In the genomic region with DNA sequence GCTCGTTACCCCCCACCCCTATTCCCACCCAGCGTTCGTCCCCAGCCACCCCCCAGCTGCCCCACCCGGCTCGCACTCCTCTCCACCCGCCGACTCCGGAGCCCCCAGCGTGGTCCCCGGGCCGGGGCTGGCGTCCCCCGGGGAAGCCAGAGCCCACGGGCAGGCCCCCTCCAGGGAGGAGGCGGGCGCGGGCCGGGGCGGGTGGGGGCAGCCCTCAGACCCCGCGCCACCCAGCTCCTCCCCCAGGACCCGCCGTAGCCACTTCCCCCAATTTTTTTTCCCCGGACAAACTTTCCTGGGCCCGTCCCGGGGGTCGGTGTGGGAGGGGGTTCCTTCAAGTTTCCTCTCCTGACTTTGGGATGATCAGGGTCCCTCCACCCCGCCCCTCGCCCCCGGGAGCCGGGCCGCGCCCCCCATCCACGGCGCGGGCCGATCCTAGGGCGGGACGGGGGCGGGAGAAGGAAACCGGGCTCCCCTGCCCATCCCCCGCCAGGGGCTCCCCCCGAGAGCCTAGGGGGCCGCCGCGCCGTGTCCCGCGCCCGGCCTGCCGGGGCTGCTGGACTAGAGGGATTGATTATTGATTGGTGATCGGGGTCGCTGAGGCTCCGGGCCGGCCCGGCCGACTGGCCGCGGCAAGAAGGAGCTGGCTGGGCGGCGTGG, we compare ENCODE assay signal across 8 cellular contexts. TPM values are rescaled to one million over a fixed set of nuclear protein-coding genes. Genes with fewer than 3 reads are reported as not detected.
DNase-seq lines count a peak whose midpoint lies in the region; ATAC-seq, FAIRE-seq and TF ChIP-seq lines count a peak whose summit lies in the region.

No MANE protein-coding gene starts in this region.

- WGBS in mesodermal cell (ENCODE audit: insufficient coverage in 2 of 2), 2 experiments = 0% methylated on average over 4 to 19 of the region's 61 CpGs

- H3K27ac ChIP-seq in dorsolateral prefrontal cortex (peak overlapping the region in 50 of 59 donors; percentile 24 to 90 (median 70)), mesodermal cell (ENCODE audit: low read depth, low read length, severe bottlenecking) (no peak overlapping the region)

- no peak for TF ChIP-seq POLR2A in GM12892 (IDR thresholded peaks at IDR 0.05; ENCODE audit: low read depth, low read length)

- H3K36me3 Mint-ChIP-seq in T-helper 2 cell treated with Interferon-gamma antibody and Interleukin-4, amounts not matched to agents 5 μg/mL and 100 μg/mL, for 36 hours (ENCODE audit: low read depth) = peaks cover 1% of the 10 kb centered on the region

- H3K9me3 Mint-ChIP-seq in stimulated activated naive CD8-positive, alpha-beta T cell treated with anti-CD3 and anti-CD28 coated beads, Interleukin-15, amount 100 ng/mL, for 72 hours = no peaks in the 10 kb centered on the region
- no peaks in the 10 kb centered on the region for H3K9me3 Mint-ChIP-seq in T-helper 2 cell treated with Interferon-gamma antibody and Interleukin-4, amounts not matched to agents 5 μg/mL and 100 μg/mL, for 36 hours

- peak; percentile 40 for ATAC-seq in stimulated activated naive CD8-positive, alpha-beta T cell treated with anti-CD3 and anti-CD28 coated beads, Interleukin-15, amount 100 ng/mL, for 72 hours
- ATAC-seq in stimulated activated naive CD8-positive, alpha-beta T cell treated with anti-CD3 and anti-CD28 coated beads, Interleukin-15, Interleukin-2, amounts not matched to agents 100 U/mL and 50 U/mL, for 24 hours = no peak
- ATAC-seq in GM19395 (IDR thresholded peaks at IDR 0.05; ENCODE audit: unreplicated experiment) (no peak), HG03045 (IDR thresholded peaks at IDR 0.05; ENCODE audit: unreplicated experiment) (no peak)

- FAIRE-seq in GM12892 (lab: Jason Lieb, UNC) = no peak

- peaks cover 26% of the 10 kb centered on the region for H3K4me1 ChIP-seq in mesodermal cell (ENCODE audit: control insufficient read depth, insufficient read depth, low read length, poor library complexity, severe bottlenecking)

- peaks cover 0 to 29% (median 6%) of the 10 kb centered on the region in 45 donors for H3K27me3 ChIP-seq in dorsolateral prefrontal cortex

- H3K4me3 Mint-ChIP-seq in stimulated activated naive CD8-positive, alpha-beta T cell treated with anti-CD3 and anti-CD28 coated beads, Interleukin-15, amount 100 ng/mL, for 72 hours = peak overlapping the region; percentile 63 to 70
- no peak overlapping the region for H3K4me3 Mint-ChIP-seq in T-helper 2 cell treated with Interferon-gamma antibody and Interleukin-4, amounts not matched to agents 5 μg/mL and 100 μg/mL, for 36 hours

- no peak overlapping the region for H3K27ac Mint-ChIP-seq in stimulated activated naive CD8-positive, alpha-beta T cell treated with anti-CD3 and anti-CD28 coated beads, Interleukin-15, amount 100 ng/mL, for 72 hours
- H3K27ac Mint-ChIP-seq in T-helper 2 cell treated with Interferon-gamma antibody and Interleukin-4, amounts not matched to agents 5 μg/mL and 100 μg/mL, for 36 hours = no peak overlapping the region

- H3K27me3 Mint-ChIP-seq in stimulated activated naive CD8-positive, alpha-beta T cell treated with anti-CD3 and anti-CD28 coated beads, Interleukin-15, amount 100 ng/mL, for 72 hours = peaks cover 85% of the 10 kb centered on the region
- peaks cover 71% of the 10 kb centered on the region for H3K27me3 Mint-ChIP-seq in T-helper 2 cell treated with Interferon-gamma antibody and Interleukin-4, amounts not matched to agents 5 μg/mL and 100 μg/mL, for 36 hours (ENCODE audit: low read depth)

- TF ChIP-seq CTCF in dorsolateral prefrontal cortex (IDR thresholded peaks at IDR 0.05 in 54 of 56, conservative IDR thresholded peaks at IDR 0.05 in 2 of 56; ENCODE audit: low read depth in 1 of 56, partially characterized antibody in 56 of 56) = no peak

- intact Hi-C loops in dorsolateral prefrontal cortex (cut with DNase I) = no loop called here

- H3K4me1 Mint-ChIP-seq in stimulated activated naive CD8-positive, alpha-beta T cell treated with anti-CD3 and anti-CD28 coated beads, Interleukin-15, amount 100 ng/mL, for 72 hours = peaks cover 53% of the 10 kb centered on the region
- peaks cover 16% of the 10 kb centered on the region for H3K4me1 Mint-ChIP-seq in T-helper 2 cell treated with Interferon-gamma antibody and Interleukin-4, amounts not matched to agents 5 μg/mL and 100 μg/mL, for 36 hours (ENCODE audit: low read depth)

- no peak for DNase-seq in stimulated activated naive CD8-positive, alpha-beta T cell treated with anti-CD3 and anti-CD28 coated beads, Interleukin-15, amount 100 ng/mL, for 72 hours
- no peak for DNase-seq in stimulated activated naive CD8-positive, alpha-beta T cell treated with anti-CD3 and anti-CD28 coated beads, Interleukin-15, Interleukin-2, amounts not matched to agents 100 U/mL and 50 U/mL, for 24 hours
- DNase-seq in dorsolateral prefrontal cortex (no peak), GM12892 (ENCODE audit: insufficient read length) (no peak)
- DNase-seq in T-helper 2 cell treated with Interferon-gamma antibody and Interleukin-4, amounts not matched to agents 5 μg/mL and 100 μg/mL, for 36 hours (ENCODE audit: low spot score) = no peak

- H3K4me3 ChIP-seq in dorsolateral prefrontal cortex (peak overlapping the region; percentile 47 to 97 (median 82)), mesodermal cell (ENCODE audit: extremely low read depth, insufficient read depth, low read length, poor library complexity, severe bottlenecking) (peak overlapping the region; percentile 76)

- no peaks in the 10 kb centered on the region for H3K9me3 ChIP-seq in mesodermal cell (ENCODE audit: control insufficient read depth, low read length)

- no peaks in the 10 kb centered on the region for H3K36me3 ChIP-seq in mesodermal cell (ENCODE audit: control insufficient read depth, insufficient read depth, low read length)

RNA-seq across cellular contexts. Expression of a gene that starts 0.9 kb away (rescaled TPM):
- 10 to 100 TPM in 119 of 120 experiments, 1 to 10 TPM in 1; 8.4 to 35.0 (median 22.7) TPM for total RNA-seq in dorsolateral prefrontal cortex
- 6.4 TPM for polyA plus RNA-seq in mesodermal cell (2013, experiment 1 of 2)
- polyA plus RNA-seq in mesodermal cell (2013, experiment 2 of 2) = 6.7 TPM
- not detected for polyA plus RNA-seq in GM12892 (2012; ENCODE audit: missing spikeins)
